8 cellular contexts compared by ENCODE assay signal in genomic region chr2:70115646-70116442, GRCh38. TPM values are rescaled to one million over a fixed set of nuclear protein-coding genes. Genes with fewer than 3 reads are reported as not detected.
A peak's percentile ranks its signal among the peaks of the same experiment; 100 is the strongest.
DNase-seq lines count a peak whose midpoint lies in the region; ATAC-seq and TF ChIP-seq lines count a peak whose summit lies in the region.

No MANE protein-coding gene starts in this region.

- H3K9me3 ChIP-seq in endodermal cell (ENCODE audit: control insufficient read depth, low read length) (no peaks in the 10 kb centered on the region), subcutaneous abdominal adipose tissue (ENCODE audit: control insufficient read depth in 5 of 5, low read length in 5 of 5) (no peaks in the 10 kb centered on the region)

- H3K36me3 Mint-ChIP-seq in endodermal cell (ENCODE audit: low read depth): no peaks in the 10 kb centered on the region

- DNase-seq in NCI-H2171 treated with DMSO at 0.1 percent for 48 hours (lab: John Stamatoyannopoulos, UW): peak; percentile 29
- no peak for DNase-seq in NCI-H2171 (lab: John Stamatoyannopoulos, UW)
- DNase-seq in endodermal cell: no peak
- no peak for DNase-seq in NCI-H446 treated with DMSO at 0.1 percent for 48 hours (lab: John Stamatoyannopoulos, UW)
- no peak for DNase-seq in NCI-H1048 (lab: John Stamatoyannopoulos, UW)
- DNase-seq in GM03348 (ENCODE audit: low spot score): no peak

- peak overlapping the region; percentile 74 for H3K27ac Mint-ChIP-seq in endodermal cell

- WGBS in endodermal cell (ENCODE audit: insufficient coverage in 1 of 2, insufficient read length in 1 of 2), 2 experiments: 91% methylated on average over 8 of the region's 8 CpGs

- no peak overlapping the region for H3K4me3 Mint-ChIP-seq in endodermal cell

- H3K9ac ChIP-seq in endodermal cell (ENCODE audit: extremely low read depth, low read length, poor library complexity, severe bottlenecking) (no peak overlapping the region), subcutaneous abdominal adipose tissue (ENCODE audit: low read length in 5 of 5) (peak overlapping the region in 1 of 5 donors; percentile 41)

- no peaks in the 10 kb centered on the region for H3K9me3 Mint-ChIP-seq in endodermal cell

- H3K27ac ChIP-seq in endodermal cell (ENCODE audit: low read depth, low read length) (no peak overlapping the region), subcutaneous abdominal adipose tissue (ENCODE audit: low read depth, low read length) (peak overlapping the region; percentile 61)

- peaks cover 36% of the 10 kb centered on the region for H3K4me1 Mint-ChIP-seq in endodermal cell

- no peak for TF ChIP-seq CTCF in endodermal cell (conservative IDR thresholded peaks at IDR 0.05)

- H3K36me3 ChIP-seq in endodermal cell (ENCODE audit: control insufficient read depth, insufficient read depth, low read length) (no peaks in the 10 kb centered on the region), subcutaneous abdominal adipose tissue (ENCODE audit: control insufficient read depth in 5 of 5, insufficient read depth in 5 of 5, low read length in 5 of 5) (no peaks in the 10 kb centered on the region)

- H3K27me3 Mint-ChIP-seq in endodermal cell (ENCODE audit: insufficient read depth): no peaks in the 10 kb centered on the region

- H3K4me1 ChIP-seq in endodermal cell (ENCODE audit: control insufficient read depth, insufficient read depth, low read length) (peaks cover 21% of the 10 kb centered on the region), subcutaneous abdominal adipose tissue (ENCODE audit: control insufficient read depth in 5 of 5, insufficient read depth in 5 of 5, low read length in 5 of 5) (peaks cover 3 to 54% (median 25%) of the 10 kb centered on the region in 5 donors)

- peak; percentile 48 for ATAC-seq in HG03108 (IDR thresholded peaks at IDR 0.05; ENCODE audit: unreplicated experiment)

- no peaks in the 10 kb centered on the region for H3K27me3 ChIP-seq in endodermal cell (ENCODE audit: control insufficient read depth, insufficient read depth, low read length, poor library complexity, severe bottlenecking)
- H3K27me3 ChIP-seq in subcutaneous abdominal adipose tissue (ENCODE audit: control insufficient read depth in 5 of 5, insufficient read depth in 4 of 5, low read length in 5 of 5): no peaks in the 10 kb centered on the region

- no peak overlapping the region for H3K4me3 ChIP-seq in endodermal cell (ENCODE audit: low read length)
- peak overlapping the region in 1 of 5 donors; percentile 6 for H3K4me3 ChIP-seq in subcutaneous abdominal adipose tissue (ENCODE audit: low read depth in 1 of 5, low read length in 5 of 5)

RNA-seq across cellular contexts. Expression of gene PCBP1, which starts 28.6 kb away (rescaled TPM):
- 100 to 1,000 TPM; 344 to 357 TPM for total RNA-seq in endodermal cell
- polyA plus RNA-seq in endodermal cell (2013, experiment 1 of 2): 354 TPM
- 313 TPM for polyA plus RNA-seq in endodermal cell (2013, experiment 2 of 2)
